ENCODE assay signal across 1 cellular context in the genomic region with DNA sequence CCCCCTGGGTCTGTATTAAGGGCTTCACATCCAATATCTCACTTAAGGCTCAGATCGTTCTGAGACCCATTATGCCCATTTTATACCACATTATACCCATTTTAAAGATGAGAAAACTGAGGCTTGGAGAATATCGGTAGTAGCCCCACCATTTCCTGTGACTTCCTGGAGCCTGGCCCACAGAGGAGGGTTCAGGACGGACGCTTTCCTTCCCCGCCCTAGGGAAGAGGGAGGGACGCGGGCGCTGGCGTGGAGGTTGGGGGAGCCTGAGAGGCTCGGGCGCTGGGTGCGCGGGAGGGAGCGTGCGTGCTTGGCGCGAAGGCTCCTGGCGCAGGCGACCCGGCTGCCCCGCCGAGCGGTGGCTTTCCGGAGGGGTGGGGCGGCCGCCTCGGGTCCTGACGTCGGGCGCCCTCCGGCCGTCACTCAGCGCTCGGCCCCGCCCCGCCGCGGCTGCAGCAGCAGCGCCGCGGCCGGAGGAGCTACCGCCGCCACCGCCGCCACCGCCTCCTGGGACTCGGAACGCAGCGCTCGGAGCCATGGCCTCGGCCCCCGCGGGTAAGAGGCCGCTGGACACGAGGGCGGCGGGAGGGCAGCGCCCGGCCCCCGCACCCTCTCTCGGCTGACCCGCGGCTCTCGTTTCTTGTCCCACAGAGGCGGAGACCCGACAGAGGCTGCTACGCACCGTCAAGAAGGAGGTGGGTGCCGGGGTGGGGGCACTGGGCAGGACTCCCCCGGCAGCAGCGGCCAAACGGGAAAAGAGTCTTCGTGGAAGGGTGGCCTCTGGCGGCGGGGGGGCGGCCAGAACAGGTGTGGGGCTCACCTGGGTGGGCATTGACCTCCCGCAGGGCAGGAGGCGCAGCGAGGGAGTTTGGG.
TF ChIP-seq lines count a peak whose summit lies in the region.

Gene SGSM1, plus strand, starts transcription at position 422 of the 873 bp plus-strand sequence. Its CDS starts 115 bp downstream, at position 537.

TF ChIP-seq in SK-N-SH treated with all-trans-retinoic acid at 6 μM for 48 hours, 23 proteins besides CTCF, POLR2A, EP300 and RAD21 (continued from another document):
- TF ChIP-seq, protein P1, sequence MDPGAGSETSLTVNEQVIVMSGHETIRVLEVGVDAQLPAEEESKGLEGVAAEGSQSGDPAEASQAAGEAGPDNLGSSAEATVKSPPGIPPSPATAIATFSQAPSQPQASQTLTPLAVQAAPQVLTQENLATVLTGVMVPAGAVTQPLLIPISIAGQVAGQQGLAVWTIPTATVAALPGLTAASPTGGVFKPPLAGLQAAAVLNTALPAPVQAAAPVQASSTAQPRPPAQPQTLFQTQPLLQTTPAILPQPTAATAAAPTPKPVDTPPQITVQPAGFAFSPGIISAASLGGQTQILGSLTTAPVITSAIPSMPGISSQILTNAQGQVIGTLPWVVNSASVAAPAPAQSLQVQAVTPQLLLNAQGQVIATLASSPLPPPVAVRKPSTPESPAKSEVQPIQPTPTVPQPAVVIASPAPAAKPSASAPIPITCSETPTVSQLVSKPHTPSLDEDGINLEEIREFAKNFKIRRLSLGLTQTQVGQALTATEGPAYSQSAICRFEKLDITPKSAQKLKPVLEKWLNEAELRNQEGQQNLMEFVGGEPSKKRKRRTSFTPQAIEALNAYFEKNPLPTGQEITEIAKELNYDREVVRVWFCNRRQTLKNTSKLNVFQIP (CRISPR knock-in tag; IDR thresholded peaks at IDR 0.05; ENCODE audit: borderline replicate concordance, low read depth) = no peak
- TF ChIP-seq SNAI2 (CRISPR knock-in tag; IDR thresholded peaks at IDR 0.05) (0 out of 2 replicates have a peak, but pooled peaks have one; percentile 63), ZFP3 (CRISPR knock-in tag; IDR thresholded peaks at IDR 0.05) (0 out of 2 replicates have a peak, but pooled peaks have one; percentile 30), PPARA (CRISPR knock-in tag; IDR thresholded peaks at IDR 0.05; ENCODE audit: borderline replicate concordance) (no peak), ZNF70 (CRISPR knock-in tag; IDR thresholded peaks at IDR 0.05) (peak; percentile 49; the same call in 1 of the 2 replicates), ZC3H10 (CRISPR knock-in tag; IDR thresholded peaks at IDR 0.05) (no peak)
